In genomic region chr7:36305648-36306047, GRCh38 we compare ENCODE assay signal across 16 cellular contexts.
DNase-seq lines count a peak whose midpoint lies in the region; ATAC-seq, FAIRE-seq and TF ChIP-seq lines count a peak whose summit lies in the region.
"Had no signal": no experiment of that assay in that cellular context is flagged by ENCODE, and none has a peak within 500 bp of the region (broad histone marks: within the 10 kb centered on the region; RNA-seq: fewer than 3 reads in every experiment).

No MANE protein-coding gene starts in this region.

- H3K4me3 ChIP-seq in bronchial epithelial cell (ENCODE audit: low read depth, low read length) (no peak overlapping the region), suprapubic skin (no peak overlapping the region), right cardiac atrium (ENCODE audit: low read length) (no peak overlapping the region)
- H3K4me3 ChIP-seq in CD4-positive, alpha-beta memory T cell (ENCODE audit: low read length in 2 of 2): no peak overlapping the region
- H3K4me3 ChIP-seq: A549 had no signal

- POLR2A ChIA-PET in CD4-positive, alpha-beta memory T cell (lab: Charles Lee; ENCODE audit: partially characterized antibody): no interaction called here
- POLR2A ChIA-PET in T-cell (lab: Charles Lee): no interaction called here

- 98% methylated on average over 5 of the region's 5 CpGs for WGBS in suprapubic skin
- WGBS in right cardiac atrium: 96% methylated on average over 5 of the region's 5 CpGs

- ATAC-seq in left lobe of liver: no peak
- no peak for ATAC-seq in T-cell (replicated peaks in 1 of 4)
- no peak for ATAC-seq in right cardiac atrium
- ATAC-seq: A549; CD8-positive, alpha-beta T cell; HepG2 had no signal

- FAIRE-seq in bronchial epithelial cell (lab: Jason Lieb, UNC): peak; percentile 36
- FAIRE-seq: A549, HepG2, HTR-8/SVneo had no signal

- CTCF ChIA-PET in CD4-positive, alpha-beta memory T cell (lab: Charles Lee; ENCODE audit: partially characterized antibody): interaction anchor here (1.0 to 8.8 kb wide), 4 partner anchors 13 to 324 kb away, joined by 3 to 56 read pairs (median 4); no protein-coding TSS in a partner anchor
- CTCF ChIA-PET in T-cell (lab: Charles Lee): interaction anchor here (0.5 to 0.6 kb wide), 2 partner anchors 87 to 401 kb away, joined by 3 read pairs; no protein-coding TSS in a partner anchor

- H3K36me3 ChIP-seq in bronchial epithelial cell (ENCODE audit: control insufficient read depth, insufficient read depth, low read length): no peaks in the 10 kb centered on the region
- no peaks in the 10 kb centered on the region for H3K36me3 ChIP-seq in suprapubic skin
- no peaks in the 10 kb centered on the region for H3K36me3 ChIP-seq in CD4-positive, alpha-beta memory T cell (ENCODE audit: insufficient read depth, low read length)
- H3K36me3 ChIP-seq: BE2C had no signal

- H3K4me3 Mint-ChIP-seq in CD4-positive, alpha-beta memory T cell: no peak overlapping the region
- H3K4me3 Mint-ChIP-seq in T-cell: no peak overlapping the region
- H3K4me3 Mint-ChIP-seq: CD8-positive, alpha-beta T cell; HFFc6 had no signal

- no peak for TF ChIP-seq POLR2A in suprapubic skin (IDR thresholded peaks at IDR 0.05)

- peaks cover 4 to 6% of the 10 kb centered on the region in 2 donors for H3K36me3 Mint-ChIP-seq in CD4-positive, alpha-beta memory T cell
- H3K36me3 Mint-ChIP-seq in T-cell: no peaks in the 10 kb centered on the region
- H3K36me3 Mint-ChIP-seq: CD8-positive, alpha-beta T cell had no signal

- H3K27me3 Mint-ChIP-seq in CD4-positive, alpha-beta memory T cell: no peaks in the 10 kb centered on the region
- no peaks in the 10 kb centered on the region for H3K27me3 Mint-ChIP-seq in T-cell

- intact Hi-C loops in CD4-positive, alpha-beta memory T cell (cut with micrococcal nuclease): no loop called here
- intact Hi-C loops in posterior cingulate gyrus (cut with DNase I) (no loop called here), right cardiac atrium (cut with DNase I) (no loop called here)

- DNase-seq in bronchial epithelial cell (ENCODE audit: low read depth): no peak
- peak; percentile 32 for DNase-seq in left lobe of liver (ENCODE audit: low spot score)
- peak; percentile 15 to 63 for DNase-seq in suprapubic skin (ENCODE audit: low spot score in 2 of 2)
- DNase-seq in CD4-positive, alpha-beta memory T cell: no peak
- no peak for DNase-seq in T-cell
- DNase-seq in posterior cingulate gyrus: no peak
- DNase-seq in right cardiac atrium: no peak
- DNase-seq: BE2C, HCEC 1CT, HFFc6 had no signal

- peak overlapping the region in 1 of 7 donors; percentile 41 for H3K27ac Mint-ChIP-seq in CD4-positive, alpha-beta memory T cell
- no peak overlapping the region for H3K27ac Mint-ChIP-seq in T-cell
- H3K27ac Mint-ChIP-seq: CD8-positive, alpha-beta T cell; HFFc6 had no signal

- H3K4me1 ChIP-seq in suprapubic skin: peaks cover 36% of the 10 kb centered on the region
- no peaks in the 10 kb centered on the region for H3K4me1 ChIP-seq in CD4-positive, alpha-beta memory T cell (ENCODE audit: insufficient read depth, low read length)
- H3K4me1 ChIP-seq in right cardiac atrium (ENCODE audit: control insufficient read depth, insufficient read depth, low read length): peaks cover 26% of the 10 kb centered on the region

- H3K9me3 ChIP-seq in suprapubic skin (no peaks in the 10 kb centered on the region), right cardiac atrium (ENCODE audit: control insufficient read depth, low read length) (no peaks in the 10 kb centered on the region)
- H3K9me3 ChIP-seq in CD4-positive, alpha-beta memory T cell (ENCODE audit: control insufficient read depth in 1 of 2, low read length in 2 of 2): no peaks in the 10 kb centered on the region
- H3K9me3 ChIP-seq: A549, BE2C had no signal

- H3K27me3 ChIP-seq in bronchial epithelial cell (ENCODE audit: control insufficient read depth, insufficient read depth, low read length) (no peaks in the 10 kb centered on the region), suprapubic skin (no peaks in the 10 kb centered on the region), right cardiac atrium (ENCODE audit: control insufficient read depth, insufficient read depth) (no peaks in the 10 kb centered on the region)
- no peaks in the 10 kb centered on the region for H3K27me3 ChIP-seq in CD4-positive, alpha-beta memory T cell (ENCODE audit: insufficient read depth, low read length)
- H3K27me3 ChIP-seq: BE2C had no signal

- TF ChIP-seq CTCF in bronchial epithelial cell (IDR thresholded peaks at IDR 0.05; ENCODE audit: insufficient read depth, low read length, severe bottlenecking) (no peak), suprapubic skin (IDR thresholded peaks at IDR 0.05) (no peak)

- H3K9me3 Mint-ChIP-seq in CD4-positive, alpha-beta memory T cell: no peaks in the 10 kb centered on the region
- H3K9me3 Mint-ChIP-seq in T-cell: no peaks in the 10 kb centered on the region
- H3K9me3 Mint-ChIP-seq: CD8-positive, alpha-beta T cell; HFFc6 had no signal

- no peak for TF ChIP-seq EP300 in suprapubic skin (IDR thresholded peaks at IDR 0.05)

- H3K27ac ChIP-seq in cingulate gyrus (ENCODE audit: low read depth, low read length) (peak overlapping the region; percentile 30), suprapubic skin (no peak overlapping the region), right cardiac atrium (ENCODE audit: low read length) (no peak overlapping the region)
- H3K27ac ChIP-seq in CD4-positive, alpha-beta memory T cell (ENCODE audit: low read depth, low read length): no peak overlapping the region
- H3K27ac ChIP-seq: A549, C4-2B had no signal

- H3K4me1 Mint-ChIP-seq in CD4-positive, alpha-beta memory T cell: no peaks in the 10 kb centered on the region
- H3K4me1 Mint-ChIP-seq in T-cell: no peaks in the 10 kb centered on the region

Comparison
In these comparisons a context has a peak if more than half of its experiments do, and no peak if none do; other contexts are left out.
1. DNase-seq: peak in left lobe of liver (single experiment) and suprapubic skin (2 of 2); none in bronchial epithelial cell (single experiment), CD4-positive, alpha-beta memory T cell (0 of 5), T-cell (0 of 34), posterior cingulate gyrus (0 of 10) and right cardiac atrium (0 of 3).